ENCODE assay signal across 26 cellular contexts in the genomic region with DNA sequence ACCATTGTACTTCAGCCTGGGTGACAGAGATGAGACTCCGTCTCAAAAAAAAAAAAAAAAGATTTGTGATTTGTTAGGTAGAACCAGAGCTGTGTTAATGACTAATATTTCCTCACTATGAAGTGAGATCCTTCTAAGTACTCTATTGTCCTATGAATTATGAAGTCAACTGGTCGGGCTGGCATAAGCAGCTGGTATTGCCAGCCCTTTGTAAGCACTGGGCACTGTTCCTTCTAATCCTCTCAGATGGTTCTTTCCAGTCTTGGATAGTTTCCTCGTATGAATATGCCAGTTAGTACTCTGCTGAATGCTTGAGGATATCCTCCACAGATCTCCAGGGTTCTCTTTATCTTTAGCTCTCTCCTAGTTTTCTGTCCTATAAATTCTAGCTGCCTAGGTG.
DNase-seq lines count a peak whose midpoint lies in the region; ATAC-seq and TF ChIP-seq lines count a peak whose summit lies in the region.
"Had no signal": no experiment of that assay in that cellular context is flagged by ENCODE, and none has a peak within 500 bp of the region (broad histone marks: within the 10 kb centered on the region; RNA-seq: fewer than 3 reads in every experiment).

No MANE protein-coding gene starts in this region.

- no peak overlapping the region for H3K27ac ChIP-seq in colonic mucosa
- no peak overlapping the region for H3K27ac ChIP-seq in prostate gland
- H3K27ac ChIP-seq: BLaER1 treated with 17β-estradiol and CSF1 and Interleukin-3, amounts not matched to agents 10 nM and 100 nM; KMS-11; Peyer's patch had no signal

- peak; percentile 34 for ATAC-seq in left lobe of liver
- ATAC-seq in HG02973 (IDR thresholded peaks at IDR 0.05; ENCODE audit: unreplicated experiment), result no peak

- in situ Hi-C loops in ACHN (cut with HindIII; ENCODE audit: low pct_ligation_motif_present, low pct_unique_long_range_greater_than_20kb, low sequenced_read_pairs), result no loop called here

- BruUV-seq in Caco-2 (replicated peaks; lab: Mats Ljungman, UMichigan), result no TSS peak

- CTCF ChIA-PET in Caco-2 (lab: Charles Lee), result no interaction called here

- H3K9me3 Mint-ChIP-seq in Caco-2 (ENCODE audit: unreplicated experiment), result no peaks in the 10 kb centered on the region
- H3K9me3 Mint-ChIP-seq: H9 had no signal

- peaks cover 10% of the 10 kb centered on the region for H3K4me1 Mint-ChIP-seq in Caco-2 (ENCODE audit: low read depth, unreplicated experiment)
- H3K4me1 Mint-ChIP-seq: CD4-positive, alpha-beta memory T cell; H9 had no signal

- TF ChIP-seq CTCF in Caco-2 (IDR thresholded peaks at IDR 0.05; ENCODE audit: insufficient read depth in 1 of 2, low read depth in 1 of 2, low read length in 1 of 2, severe bottlenecking in 1 of 2, unreplicated experiment in 1 of 2), result no peak
- TF ChIP-seq CTCF in colonic mucosa (IDR thresholded peaks at IDR 0.05), result no peak
- no peak for TF ChIP-seq CTCF in prostate gland (IDR thresholded peaks at IDR 0.05)
- no peak for TF ChIP-seq CTCF in GM20000 (IDR thresholded peaks at IDR 0.05; ENCODE audit: extremely low read depth, missing control alignments)

- no peak overlapping the region for H3K4me3 Mint-ChIP-seq in Caco-2 (ENCODE audit: unreplicated experiment)
- H3K4me3 Mint-ChIP-seq: CD4-positive, alpha-beta memory T cell; H9; HFFc6 had no signal

- H3K4me3 ChIP-seq in Caco-2 (ENCODE audit: low read depth, low read length) (no peak overlapping the region), colonic mucosa (no peak overlapping the region), prostate gland (no peak overlapping the region)
- H3K4me3 ChIP-seq: BLaER1 treated with 17β-estradiol and CSF1 and Interleukin-3, amounts not matched to agents 10 nM and 100 nM; Peyer's patch had no signal

- WGBS in prostate gland, result 51% methylated on average over 3 of the region's 3 CpGs

- no peaks in the 10 kb centered on the region for H3K4me1 ChIP-seq in Caco-2
- no peaks in the 10 kb centered on the region for H3K4me1 ChIP-seq in colonic mucosa
- no peaks in the 10 kb centered on the region for H3K4me1 ChIP-seq in prostate gland (replicated peaks)
- H3K4me1 ChIP-seq: BLaER1 treated with 17β-estradiol and CSF1 and Interleukin-3, amounts not matched to agents 10 nM and 100 nM; Peyer's patch had no signal

- H3K9me3 ChIP-seq in Caco-2, result peaks cover 6% of the 10 kb centered on the region; the same call in 1 of the 2 replicates
- no peaks in the 10 kb centered on the region for H3K9me3 ChIP-seq in colonic mucosa
- H3K9me3 ChIP-seq in prostate gland, result no peaks in the 10 kb centered on the region
- H3K9me3 ChIP-seq: BLaER1 treated with 17β-estradiol and CSF1 and Interleukin-3, amounts not matched to agents 10 nM and 100 nM; Peyer's patch had no signal

- POLR2A ChIA-PET in Caco-2 (lab: Charles Lee), result no interaction called here

- H3K36me3 Mint-ChIP-seq in Caco-2 (ENCODE audit: insufficient read depth, unreplicated experiment), result no peaks in the 10 kb centered on the region
- H3K36me3 Mint-ChIP-seq: CD4-positive, alpha-beta memory T cell had no signal

- intact Hi-C loops in Caco-2 (cut with micrococcal nuclease; ENCODE audit: unreplicated experiment), result no loop called here
- intact Hi-C loops in colonic mucosa (cut with DNase I), result no loop called here
- intact Hi-C loops in prostate gland (cut with DNase I), result loop anchor here (10.0 kb wide), 1 partner anchor 323 kb away; the partner anchor contains the start of gene GAD1

- H3K9ac ChIP-seq in colonic mucosa (ENCODE audit: low read depth in 2 of 2, low read length in 2 of 2), result no peak overlapping the region
- H3K9ac ChIP-seq: BLaER1 treated with 17β-estradiol and CSF1 and Interleukin-3, amounts not matched to agents 10 nM and 100 nM; KMS-11 had no signal

- H3K27me3 Mint-ChIP-seq in Caco-2 (ENCODE audit: insufficient read depth, unreplicated experiment), result no peaks in the 10 kb centered on the region

- H3K27me3 ChIP-seq in Caco-2 (replicated peaks; ENCODE audit: control insufficient read depth, insufficient read depth, low read length) (no peaks in the 10 kb centered on the region), colonic mucosa (no peaks in the 10 kb centered on the region), prostate gland (replicated peaks; ENCODE audit: insufficient read depth) (no peaks in the 10 kb centered on the region)
- H3K27me3 ChIP-seq: BLaER1 treated with 17β-estradiol and CSF1 and Interleukin-3, amounts not matched to agents 10 nM and 100 nM; Peyer's patch had no signal

- TF ChIP-seq POLR2A in prostate gland (IDR thresholded peaks at IDR 0.05), result no peak

- peak overlapping the region; percentile 43 for H3K27ac Mint-ChIP-seq in Caco-2 (ENCODE audit: unreplicated experiment)
- H3K27ac Mint-ChIP-seq: CD4-positive, alpha-beta memory T cell; H9; HFFc6 had no signal

- H3K36me3 ChIP-seq in Caco-2 (ENCODE audit: control insufficient read depth, insufficient read depth, low read length) (no peaks in the 10 kb centered on the region), colonic mucosa (no peaks in the 10 kb centered on the region), prostate gland (no peaks in the 10 kb centered on the region)
- H3K36me3 ChIP-seq: BLaER1 treated with 17β-estradiol and CSF1 and Interleukin-3, amounts not matched to agents 10 nM and 100 nM; Peyer's patch had no signal

- no peak for DNase-seq in Caco-2
- DNase-seq in colonic mucosa, result peak; percentile 3
- no peak for DNase-seq in left lobe of liver (ENCODE audit: low spot score)
- DNase-seq in prostate gland (ENCODE audit: low spot score), result peak; percentile 13
- DNase-seq in ACHN, result no peak
- DNase-seq in activated naive CD4-positive, alpha-beta T cell treated with anti-CD3 and anti-CD28 coated beads, Interleukin-2, amount 50 U/mL, for 16 hours, result no peak
- DNase-seq in GM20000 (ENCODE audit: low spot score), result no peak
- DNase-seq: CD4-positive, alpha-beta memory T cell; COR-L47; DMS79 treated with DMSO at 0.1 percent for 48 hours; H9; HFFc6; IMR-90; NCI-H1092; NCI-H1417 treated with DMSO at 0.1 percent for 48 hours; NCI-H1694 treated with DMSO at 0.1 percent for 48 hours; NCI-H2081; NCI-H2227 treated with DMSO at 0.1 percent for 48 hours; NCI-H510A; NCI-H69; OCI-M1; Peyer's patch; SHP77 treated with DMSO at 0.1 percent for 48 hours had no signal

Comparison
In these comparisons a context has a peak if more than half of its experiments do, and no peak if none do; other contexts are left out.
1. DNase-seq: peak in colonic mucosa (single experiment) and prostate gland (single experiment); none in Caco-2 (0 of 2), left lobe of liver (single experiment), ACHN (single experiment), activated naive CD4-positive, alpha-beta T cell treated with anti-CD3 and anti-CD28 coated beads, Interleukin-2, amount 50 U/mL, for 16 hours (single experiment) and GM20000 (single experiment).